8 cellular contexts compared by ENCODE assay signal in genomic region chr6:139533573-139534471, GRCh38.
DNase-seq lines count a peak whose midpoint lies in the region; ATAC-seq, FAIRE-seq and TF ChIP-seq lines count a peak whose summit lies in the region.

No MANE protein-coding gene starts in this region.

- H3K27me3 Mint-ChIP-seq in astrocyte (ENCODE audit: low read depth, unreplicated experiment), result no peaks in the 10 kb centered on the region

- peak; percentile 41 for FAIRE-seq in astrocyte (lab: Jason Lieb, UNC)

- no peaks in the 10 kb centered on the region for H3F3A ChIP-seq in PC-9 (ENCODE audit: insufficient read depth, low read depth)

- H3K27ac Mint-ChIP-seq in astrocyte (ENCODE audit: unreplicated experiment), result peak overlapping the region; percentile 64

- POLR2A ChIA-PET in PC-9 (lab: Charles Lee; ENCODE audit: unreplicated experiment), result interaction anchor here (0.6 kb wide), 1 partner anchor 159 kb away, joined by 10 read pairs; the partner anchor contains the start of gene CITED2

- H3K27ac ChIP-seq in astrocyte (ENCODE audit: low read depth, low read length), result no peak overlapping the region
- no peak overlapping the region for H3K27ac ChIP-seq in PC-9

- H3K9me3 ChIP-seq in astrocyte (ENCODE audit: insufficient read depth, low read depth, low read length) (no peaks in the 10 kb centered on the region), MG63 (no peaks in the 10 kb centered on the region), PC-9 (ENCODE audit: insufficient read depth, low read depth) (no peaks in the 10 kb centered on the region; the same call in 1 of the 2 replicates)

- H3K36me3 ChIP-seq in astrocyte (ENCODE audit: insufficient read depth, low read length), result no peaks in the 10 kb centered on the region
- H3K36me3 ChIP-seq in MG63, result no peaks in the 10 kb centered on the region
- no peaks in the 10 kb centered on the region for H3K36me3 ChIP-seq in PC-9 (ENCODE audit: low read depth)

- intact Hi-C loops in PC-9 (cut with micrococcal nuclease; ENCODE audit: unreplicated experiment), result loop anchor here (5.0 kb wide), 2 partner anchors 53 to 157 kb away; no protein-coding TSS in a partner anchor

- H3K4me3 ChIP-seq in astrocyte (ENCODE audit: insufficient read depth, low read depth, low read length), result no peak overlapping the region
- no peak overlapping the region for H3K4me3 ChIP-seq in MG63
- no peak overlapping the region for H3K4me3 ChIP-seq in PC-9

- H3K79me2 ChIP-seq in astrocyte (ENCODE audit: insufficient read depth, low read length), result no peaks in the 10 kb centered on the region
- H3K79me2 ChIP-seq in PC-9 (ENCODE audit: low read depth), result no peaks in the 10 kb centered on the region

- H2AFZ ChIP-seq in astrocyte (ENCODE audit: low read depth, low read length), result peak overlapping the region; percentile 12
- H2AFZ ChIP-seq in PC-9, result no peak overlapping the region

- H3K9me3 Mint-ChIP-seq in astrocyte (ENCODE audit: unreplicated experiment), result no peaks in the 10 kb centered on the region

- no peaks in the 10 kb centered on the region for H3K9me2 ChIP-seq in PC-9 (ENCODE audit: insufficient read depth)

- ATAC-seq in HG03045 (IDR thresholded peaks at IDR 0.05; ENCODE audit: unreplicated experiment) (peak; percentile 9), GM21825 (IDR thresholded peaks at IDR 0.05; ENCODE audit: unreplicated experiment) (no peak), GM21619 (IDR thresholded peaks at IDR 0.05; ENCODE audit: unreplicated experiment) (no peak)

- H3K4me2 ChIP-seq in astrocyte (ENCODE audit: low read length) (peak overlapping the region; percentile 40), PC-9 (no peak overlapping the region)

- peak overlapping the region; percentile 2 for H3K9ac ChIP-seq in astrocyte (ENCODE audit: low read length)

- H3K4me1 Mint-ChIP-seq in astrocyte (ENCODE audit: low read depth, unreplicated experiment), result peaks cover 24% of the 10 kb centered on the region

- peaks cover 26% of the 10 kb centered on the region for H3K4me1 ChIP-seq in astrocyte (ENCODE audit: insufficient read depth, low read length)
- H3K4me1 ChIP-seq in PC-9 (replicated peaks; ENCODE audit: insufficient read depth), result 0 out of 2 replicates have a peak, but pooled peaks cover 4% of the 10 kb centered on the region

- no peak overlapping the region for H3K4me3 Mint-ChIP-seq in astrocyte (ENCODE audit: unreplicated experiment)

- BruUV-seq in PC-9 (replicated peaks; lab: Mats Ljungman, UMichigan), result no TSS peak

- CTCF ChIA-PET in PC-9 (lab: Charles Lee), result no interaction called here

- H4K20me1 ChIP-seq in astrocyte (ENCODE audit: insufficient read depth, low read length), result no peaks in the 10 kb centered on the region
- no peaks in the 10 kb centered on the region for H4K20me1 ChIP-seq in PC-9 (ENCODE audit: insufficient read depth)

- no peaks in the 10 kb centered on the region for H3K27me3 ChIP-seq in astrocyte (ENCODE audit: insufficient read depth, low read length)
- no peaks in the 10 kb centered on the region for H3K27me3 ChIP-seq in MG63
- no peaks in the 10 kb centered on the region for H3K27me3 ChIP-seq in PC-9 (ENCODE audit: insufficient read depth, low read depth)

- H3K36me3 Mint-ChIP-seq in astrocyte (ENCODE audit: low read depth, unreplicated experiment), result no peaks in the 10 kb centered on the region

- peak; percentile 76 to 82 for DNase-seq in AML-193 (lab: John Stamatoyannopoulos, UW)
- DNase-seq in astrocyte (ENCODE audit: low read depth), result peak; percentile 74
- peak; percentile 25 for DNase-seq in left kidney (ENCODE audit: low read depth, low spot score)
- DNase-seq in MG63, result no peak
- no peak for DNase-seq in PC-9

- TF ChIP-seq CTCF in astrocyte (IDR thresholded peaks at IDR 0.05; ENCODE audit: insufficient read depth, low read depth, low read length), result no peak
- no peak for TF ChIP-seq CTCF in PC-9 (conservative IDR thresholded peaks at IDR 0.05)

Comparison
In these comparisons a context has a peak if more than half of its experiments do, and no peak if none do; other contexts are left out.
1. DNase-seq: peak in AML-193 (2 of 2), astrocyte (single experiment) and left kidney (single experiment); none in MG63 (single experiment) and PC-9 (0 of 2).